In the genomic region with DNA sequence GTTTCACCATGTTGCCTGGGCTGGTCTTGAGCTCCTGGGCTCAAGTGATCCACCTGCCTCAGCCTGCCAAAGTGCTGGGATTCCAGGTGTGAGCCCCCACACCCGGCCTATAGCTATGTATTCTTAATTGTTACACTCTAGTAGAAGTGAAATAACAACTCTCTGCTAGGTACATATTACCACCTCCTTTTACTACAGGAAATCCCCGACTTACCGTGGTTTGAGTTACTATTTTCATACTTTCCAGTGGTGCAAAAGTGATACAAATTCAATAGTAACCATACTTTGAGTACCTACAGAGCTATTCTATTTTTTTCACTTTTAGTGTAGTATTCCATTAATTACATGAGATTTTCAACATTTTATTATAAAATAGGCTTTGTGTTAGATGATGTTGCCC, we compare ENCODE assay signal across 21 cellular contexts. TPM values are rescaled to one million over a fixed set of nuclear protein-coding genes. Genes with fewer than 3 reads are reported as not detected.
DNase-seq lines count a peak whose midpoint lies in the region; ATAC-seq, FAIRE-seq and TF ChIP-seq lines count a peak whose summit lies in the region.
"Had no signal": no experiment of that assay in that cellular context is flagged by ENCODE, and none has a peak within 500 bp of the region (broad histone marks: within the 10 kb centered on the region; RNA-seq: fewer than 3 reads in every experiment).

No MANE protein-coding gene starts in this region.

- no peaks in the 10 kb centered on the region for H3K79me2 ChIP-seq in MM.1S (ENCODE audit: low read length)
- no peaks in the 10 kb centered on the region for H3K79me2 ChIP-seq in mammary epithelial cell (ENCODE audit: insufficient read depth, low read length)

- ATAC-seq in GM19438 (IDR thresholded peaks at IDR 0.05; ENCODE audit: low read depth, unreplicated experiment) (peak; percentile 52), HG02571 (IDR thresholded peaks at IDR 0.05; ENCODE audit: unreplicated experiment) (peak; percentile 53)
- no peak for ATAC-seq in activated T-cell treated with anti-CD3 and anti-CD28 coated beads, Interleukin-2, amount 50 U/mL, for 72 hours (replicated peaks in 1 of 2)
- ATAC-seq: right cardiac atrium had no signal

- no peaks in the 10 kb centered on the region for H4K20me1 ChIP-seq in MM.1S (ENCODE audit: insufficient read depth, low read length)
- H4K20me1 ChIP-seq in mammary epithelial cell (ENCODE audit: insufficient read depth, low read length), result no peaks in the 10 kb centered on the region

- BruUV-seq in mammary epithelial cell (replicated peaks; lab: Mats Ljungman, UMichigan), result no TSS peak

- H3K4me2 ChIP-seq in MM.1S (ENCODE audit: low read depth, low read length) (no peak overlapping the region), mammary epithelial cell (ENCODE audit: insufficient read depth, low read depth, low read length) (no peak overlapping the region)

- DNase-seq in GM12892 (ENCODE audit: insufficient read length) (no peak), MM.1S (peak; percentile 48), NAMALWA (ENCODE audit: low spot score) (no peak), substantia nigra (lab: John Stamatoyannopoulos, UW) (no peak), mammary epithelial cell (no peak)
- DNase-seq in activated T-cell treated with anti-CD3 and anti-CD28 coated beads, Interleukin-2, amount 50 U/mL, for 72 hours, result no peak
- DNase-seq: activated CD4-positive, CD25-positive, alpha-beta regulatory T cell treated with anti-CD3 and anti-CD28 coated beads, Interleukin-2, amount 50 U/mL, for 72 hours; COR-L47; endodermal cell; midbrain; NCI-H2029; right cardiac atrium; SHP77 had no signal

- H3K9ac ChIP-seq in MM.1S (ENCODE audit: low read length) (no peak overlapping the region), mammary epithelial cell (ENCODE audit: insufficient read depth, low read length) (no peak overlapping the region)

- H3K4me3 ChIP-seq in MM.1S (ENCODE audit: low read length) (no peak overlapping the region), mammary epithelial cell (replicated peaks in 1 of 3; ENCODE audit: insufficient read depth in 1 of 3, low read depth in 2 of 3, low read length in 3 of 3) (no peak overlapping the region)
- H3K4me3 ChIP-seq: ascending aorta had no signal

- peaks cover 5% of the 10 kb centered on the region for H3K4me1 Mint-ChIP-seq in activated T-cell treated with anti-CD3 and anti-CD28 coated beads, Interleukin-2, amount 50 U/mL, for 72 hours (ENCODE audit: low read depth)

- H3K27ac ChIP-seq in MM.1S (ENCODE audit: low read length) (no peak overlapping the region), substantia nigra (ENCODE audit: low read depth, low read length, poor library complexity, severe bottlenecking) (no peak overlapping the region), mammary epithelial cell (ENCODE audit: insufficient read depth, low read depth, low read length) (no peak overlapping the region)
- H3K27ac ChIP-seq: ascending aorta, neutrophil had no signal

- no peak for TF ChIP-seq POLR2A in GM12892 (IDR thresholded peaks at IDR 0.05; ENCODE audit: low read depth, low read length)

- H3K36me3 ChIP-seq in MM.1S (replicated peaks; ENCODE audit: insufficient read depth, low read length) (no peaks in the 10 kb centered on the region), mammary epithelial cell (ENCODE audit: insufficient read depth, low read length) (no peaks in the 10 kb centered on the region)
- H3K36me3 ChIP-seq: ascending aorta, neutrophil had no signal

- peaks cover 0 to 2% of the 10 kb centered on the region in 2 donors for H3K9me3 Mint-ChIP-seq in activated T-cell treated with anti-CD3 and anti-CD28 coated beads, Interleukin-2, amount 50 U/mL, for 72 hours
- H3K9me3 Mint-ChIP-seq: endodermal cell; T-helper 2 cell treated with Interferon-gamma antibody and Interleukin-4, amounts not matched to agents 5 μg/mL and 100 μg/mL, for 36 hours had no signal

- H3K4me3 Mint-ChIP-seq in activated T-cell treated with anti-CD3 and anti-CD28 coated beads, Interleukin-2, amount 50 U/mL, for 72 hours, result no peak overlapping the region
- H3K4me3 Mint-ChIP-seq: endodermal cell; T-helper 2 cell treated with Interferon-gamma antibody and Interleukin-4, amounts not matched to agents 5 μg/mL and 100 μg/mL, for 36 hours had no signal

- H3K9me2 ChIP-seq in MM.1S (replicated peaks; ENCODE audit: insufficient read depth, low read length), result no peaks in the 10 kb centered on the region

- 84% methylated on average over 3 of the region's 3 CpGs for WGBS in mammary epithelial cell (ENCODE audit: low coverage, missing lambda C conversion rate)

- H3K27me3 Mint-ChIP-seq in activated T-cell treated with anti-CD3 and anti-CD28 coated beads, Interleukin-2, amount 50 U/mL, for 72 hours (ENCODE audit: low read depth), result peaks cover 32% of the 10 kb centered on the region

- peaks cover 10% of the 10 kb centered on the region for H3K4me1 ChIP-seq in MM.1S (ENCODE audit: low read length)
- H3K4me1 ChIP-seq in mammary epithelial cell (ENCODE audit: insufficient read depth, low read length), result no peaks in the 10 kb centered on the region
- H3K4me1 ChIP-seq: ascending aorta had no signal

- CTCF ChIA-PET in mammary epithelial cell (lab: Charles Lee; ENCODE audit: low non-redundant PET), result no interaction called here

- H3K27ac Mint-ChIP-seq in activated T-cell treated with anti-CD3 and anti-CD28 coated beads, Interleukin-2, amount 50 U/mL, for 72 hours, result no peak overlapping the region
- H3K27ac Mint-ChIP-seq: endodermal cell; T-helper 2 cell treated with Interferon-gamma antibody and Interleukin-4, amounts not matched to agents 5 μg/mL and 100 μg/mL, for 36 hours had no signal

- FAIRE-seq in GM12892 (lab: Jason Lieb, UNC), result peak; percentile 83

- H3K9me3 ChIP-seq in MM.1S (replicated peaks; ENCODE audit: insufficient read depth, low read length) (no peaks in the 10 kb centered on the region), mammary epithelial cell (replicated peaks; ENCODE audit: insufficient read depth, low read length) (no peaks in the 10 kb centered on the region)
- H3K9me3 ChIP-seq: ascending aorta, neutrophil had no signal

- no peaks in the 10 kb centered on the region for H3K36me3 Mint-ChIP-seq in activated T-cell treated with anti-CD3 and anti-CD28 coated beads, Interleukin-2, amount 50 U/mL, for 72 hours (ENCODE audit: insufficient read depth in 2 of 2)

- dilution Hi-C loops in mammary epithelial cell (cut with HindIII; ENCODE audit: low sequenced_read_pairs), result no loop called here

- H2AFZ ChIP-seq in MM.1S (ENCODE audit: low read length), result no peak overlapping the region
- H2AFZ ChIP-seq in mammary epithelial cell (ENCODE audit: low read depth, low read length), result no peak overlapping the region

- H3K27me3 ChIP-seq in MM.1S (replicated peaks; ENCODE audit: insufficient read depth, low read length) (no peaks in the 10 kb centered on the region), mammary epithelial cell (ENCODE audit: insufficient read depth, low read length) (peaks cover 3% of the 10 kb centered on the region)
- H3K27me3 ChIP-seq: ascending aorta, neutrophil had no signal

- in situ Hi-C loops in mammary epithelial cell (cut with MboI; ENCODE audit: low sequenced_read_pairs in 2 of 2), result no loop called here

- TF ChIP-seq CTCF in MM.1S (IDR thresholded peaks at IDR 0.05; ENCODE audit: low read length) (no peak), mammary epithelial cell (conservative IDR thresholded peaks at IDR 0.05 in 1 of 2, IDR thresholded peaks at IDR 0.05 in 1 of 2; ENCODE audit: extremely low read depth in 1 of 2, insufficient read depth in 1 of 2, low read depth in 1 of 2, low read length in 2 of 2) (no peak)

- intact Hi-C loops in mammary epithelial cell (cut with micrococcal nuclease), result no loop called here

- H3F3A ChIP-seq in MM.1S (ENCODE audit: insufficient read depth, low read length), result no peaks in the 10 kb centered on the region

RNA-seq across cellular contexts. Expression of gene ARL14EPL, which starts 0.7 kb away (rescaled TPM):
- polyA plus RNA-seq in GM12892 (2012; ENCODE audit: missing spikeins), result 0.13 TPM
- not detected for total RNA-seq in activated T-cell treated with anti-CD3 and anti-CD28 coated beads, Interleukin-2, amount 50 U/mL, for 72 hours
- not detected for total RNA-seq in mammary epithelial cell
- polyA plus RNA-seq in mammary epithelial cell, result not detected
- polyA minus RNA-seq in mammary epithelial cell, result not detected
- total RNA-seq: ascending aorta, chondrocyte, endodermal cell, MCF 10A, NCI-H460, right cardiac atrium had no signal
- polyA plus RNA-seq: right cardiac atrium had no signal

RNA-seq across cellular contexts. Expression of gene COMMD10, which starts 51.8 kb away (rescaled TPM):
- polyA plus RNA-seq in GM12892 (2012; ENCODE audit: missing spikeins), result 28.1 TPM
- 10 to 100 TPM; 21.9 to 22.9 TPM for total RNA-seq in activated T-cell treated with anti-CD3 and anti-CD28 coated beads, Interleukin-2, amount 50 U/mL, for 72 hours
- total RNA-seq in mammary epithelial cell, result 10 to 100 TPM; 17.0 to 26.7 TPM
- polyA plus RNA-seq in mammary epithelial cell, result 7.0 TPM
- 7.6 TPM for polyA minus RNA-seq in mammary epithelial cell

Comparison
In these comparisons a context has a peak if more than half of its experiments do, and no peak if none do; other contexts are left out.
1. ATAC-seq: peak in GM19438 (single experiment) and HG02571 (single experiment); none in activated T-cell treated with anti-CD3 and anti-CD28 coated beads, Interleukin-2, amount 50 U/mL, for 72 hours (0 of 2).